ENCODE assay signal across 8 cellular contexts in genomic region chr1:9388628-9389184, GRCh38.
DNase-seq lines count a peak whose midpoint lies in the region; ATAC-seq and TF ChIP-seq lines count a peak whose summit lies in the region.

No MANE protein-coding gene starts in this region.

- H3K27ac ChIP-seq in right cardiac atrium (ENCODE audit: low read length) (peak overlapping the region; percentile 30), right atrium auricular region (peak overlapping the region in 1 of 2 donors; percentile 56), ascending aorta (peak overlapping the region; percentile 13 to 40), layer of hippocampus (ENCODE audit: low read depth, low read length) (peak overlapping the region; percentile 97), MM.1S (ENCODE audit: low read length) (no peak overlapping the region)

- H3K4me3 ChIP-seq in right cardiac atrium (ENCODE audit: low read length) (no peak overlapping the region), right atrium auricular region (no peak overlapping the region), ascending aorta (no peak overlapping the region), MM.1S (ENCODE audit: low read length) (no peak overlapping the region)

- H3K9me2 ChIP-seq in MM.1S (replicated peaks; ENCODE audit: insufficient read depth, low read length): no peaks in the 10 kb centered on the region

- H4K20me1 ChIP-seq in MM.1S (ENCODE audit: insufficient read depth, low read length): no peaks in the 10 kb centered on the region

- no peaks in the 10 kb centered on the region for H3K9me3 ChIP-seq in right cardiac atrium (ENCODE audit: control insufficient read depth, low read length)
- no peaks in the 10 kb centered on the region for H3K9me3 ChIP-seq in right atrium auricular region
- H3K9me3 ChIP-seq in ascending aorta: no peaks in the 10 kb centered on the region
- no peaks in the 10 kb centered on the region for H3K9me3 ChIP-seq in MM.1S (replicated peaks; ENCODE audit: insufficient read depth, low read length)

- peak in 1 of 3 donors; percentile 53 for DNase-seq in right cardiac atrium
- no peak for DNase-seq in right atrium auricular region (ENCODE audit: low spot score)
- peak in 1 of 2 donors; percentile 84 for DNase-seq in ascending aorta (ENCODE audit: low spot score in 2 of 2)
- DNase-seq in NCI-H1105 (lab: John Stamatoyannopoulos, UW): no peak
- no peak for DNase-seq in stimulated activated CD4-positive, alpha-beta T cell treated with anti-CD3 and anti-CD28 coated beads, Interleukin-4, amount 100 ng/mL, for 4 hours
- no peak for DNase-seq in MM.1S

- H3K36me3 ChIP-seq in right atrium auricular region (no peaks in the 10 kb centered on the region), ascending aorta (no peaks in the 10 kb centered on the region), MM.1S (replicated peaks; ENCODE audit: insufficient read depth, low read length) (no peaks in the 10 kb centered on the region)

- H3K79me2 ChIP-seq in MM.1S (ENCODE audit: low read length): no peaks in the 10 kb centered on the region

- H3K4me1 ChIP-seq in right cardiac atrium (ENCODE audit: control insufficient read depth, insufficient read depth, low read length): peaks cover 8% of the 10 kb centered on the region
- H3K4me1 ChIP-seq in right atrium auricular region: peaks cover 0 to 33% of the 10 kb centered on the region in 2 donors
- peaks cover 18 to 34% of the 10 kb centered on the region in 2 donors for H3K4me1 ChIP-seq in ascending aorta
- H3K4me1 ChIP-seq in MM.1S (ENCODE audit: low read length): no peaks in the 10 kb centered on the region

- no peak overlapping the region for H2AFZ ChIP-seq in MM.1S (ENCODE audit: low read length)

- H3K27me3 ChIP-seq in right cardiac atrium (ENCODE audit: control insufficient read depth, insufficient read depth) (no peaks in the 10 kb centered on the region), right atrium auricular region (no peaks in the 10 kb centered on the region), ascending aorta (no peaks in the 10 kb centered on the region), layer of hippocampus (ENCODE audit: control insufficient read depth, insufficient read depth, low read length) (no peaks in the 10 kb centered on the region), MM.1S (replicated peaks; ENCODE audit: insufficient read depth, low read length) (peaks cover 13% of the 10 kb centered on the region; the same call in 1 of the 2 replicates)

- peak in 1 of 2 donors; percentile 20 for ATAC-seq in right cardiac atrium
- ATAC-seq in HG03196 (IDR thresholded peaks at IDR 0.05; ENCODE audit: unreplicated experiment): no peak

- no peak overlapping the region for H3K4me2 ChIP-seq in MM.1S (ENCODE audit: low read depth, low read length)

- H3K9ac ChIP-seq in MM.1S (ENCODE audit: low read length): no peak overlapping the region

- no peak for TF ChIP-seq CTCF in right atrium auricular region (IDR thresholded peaks at IDR 0.05)
- no peak for TF ChIP-seq CTCF in ascending aorta (IDR thresholded peaks at IDR 0.05)
- no peak for TF ChIP-seq CTCF in MM.1S (IDR thresholded peaks at IDR 0.05; ENCODE audit: low read length)

- no peaks in the 10 kb centered on the region for H3F3A ChIP-seq in MM.1S (ENCODE audit: insufficient read depth, low read length)

- WGBS in right cardiac atrium: 52% methylated on average over 8 of the region's 8 CpGs

- intact Hi-C loops in right cardiac atrium (cut with DNase I) (loop anchor here in 1 of 4 donors (10.0 kb wide), 1 partner anchor 94 kb away; the partner anchor contains the start of gene SPSB1), ascending aorta (cut with DNase I) (no loop called here)
